14 cellular contexts compared by ENCODE assay signal in genomic region chr13:99911069-99911964, GRCh38.
A peak's percentile ranks its signal among the peaks of the same experiment; 100 is the strongest.
DNase-seq lines count a peak whose midpoint lies in the region; ATAC-seq and TF ChIP-seq lines count a peak whose summit lies in the region.
"Had no signal": no experiment of that assay in that cellular context is flagged by ENCODE, and none has a peak within 500 bp of the region (broad histone marks: within the 10 kb centered on the region; RNA-seq: fewer than 3 reads in every experiment).

No MANE protein-coding gene starts in this region.

- H3K9me3 Mint-ChIP-seq in activated naive CD4-positive, alpha-beta T cell treated with anti-CD3 and anti-CD28 coated beads, Interleukin-2, amount 10 ng/mL, durations not matched to agents 7 days and 5 days: no peaks in the 10 kb centered on the region
- no peaks in the 10 kb centered on the region for H3K9me3 Mint-ChIP-seq in activated CD8-positive, alpha-beta T cell treated with anti-CD3 and anti-CD28 coated beads for 36 hours
- H3K9me3 Mint-ChIP-seq in progenitor cell of endocrine pancreas (ENCODE audit: low read depth): no peaks in the 10 kb centered on the region

- ATAC-seq in activated CD8-positive, alpha-beta T cell treated with anti-CD3 and anti-CD28 coated beads for 36 hours: peak; percentile 18
- no peak for ATAC-seq in GM21528 (IDR thresholded peaks at IDR 0.05; ENCODE audit: low FRiP score, unreplicated experiment)

- intact Hi-C loops in activated CD8-positive, alpha-beta T cell treated with anti-CD3 and anti-CD28 coated beads for 36 hours (cut with micrococcal nuclease): loop anchor here (5.0 to 10.0 kb wide), 2 partner anchors 254 to 603 kb away; no protein-coding TSS in a partner anchor

- peaks cover 44% of the 10 kb centered on the region for H3K4me1 Mint-ChIP-seq in activated naive CD4-positive, alpha-beta T cell treated with anti-CD3 and anti-CD28 coated beads, Interleukin-2, amount 10 ng/mL, durations not matched to agents 7 days and 5 days
- H3K4me1 Mint-ChIP-seq in activated CD8-positive, alpha-beta T cell treated with anti-CD3 and anti-CD28 coated beads for 36 hours (ENCODE audit: low read depth): peaks cover 15% of the 10 kb centered on the region
- H3K4me1 Mint-ChIP-seq in progenitor cell of endocrine pancreas (ENCODE audit: low read depth): peaks cover 16% of the 10 kb centered on the region

- no peak overlapping the region for H3K4me3 Mint-ChIP-seq in activated naive CD4-positive, alpha-beta T cell treated with anti-CD3 and anti-CD28 coated beads, Interleukin-2, amount 10 ng/mL, durations not matched to agents 7 days and 5 days
- no peak overlapping the region for H3K4me3 Mint-ChIP-seq in activated CD8-positive, alpha-beta T cell treated with anti-CD3 and anti-CD28 coated beads for 36 hours
- no peak overlapping the region for H3K4me3 Mint-ChIP-seq in progenitor cell of endocrine pancreas (ENCODE audit: low read depth)

- peaks cover 23% of the 10 kb centered on the region for H3K27me3 Mint-ChIP-seq in activated naive CD4-positive, alpha-beta T cell treated with anti-CD3 and anti-CD28 coated beads, Interleukin-2, amount 10 ng/mL, durations not matched to agents 7 days and 5 days
- peaks cover 39% of the 10 kb centered on the region for H3K27me3 Mint-ChIP-seq in activated CD8-positive, alpha-beta T cell treated with anti-CD3 and anti-CD28 coated beads for 36 hours
- H3K27me3 Mint-ChIP-seq in progenitor cell of endocrine pancreas: peaks cover 32% of the 10 kb centered on the region

- H3K36me3 Mint-ChIP-seq in activated naive CD4-positive, alpha-beta T cell treated with anti-CD3 and anti-CD28 coated beads, Interleukin-2, amount 10 ng/mL, durations not matched to agents 7 days and 5 days: peaks cover 5% of the 10 kb centered on the region
- no peaks in the 10 kb centered on the region for H3K36me3 Mint-ChIP-seq in activated CD8-positive, alpha-beta T cell treated with anti-CD3 and anti-CD28 coated beads for 36 hours (ENCODE audit: low read depth)
- H3K36me3 Mint-ChIP-seq in progenitor cell of endocrine pancreas (ENCODE audit: insufficient read depth): no peaks in the 10 kb centered on the region

- CTCF ChIA-PET in activated naive CD4-positive, alpha-beta T cell treated with anti-CD3 and anti-CD28 coated beads, Interleukin-2, amount 10 ng/mL, durations not matched to agents 7 days and 5 days (lab: Charles Lee): interaction anchor here (0.6 to 5.8 kb wide), 2 partner anchors 10 to 254 kb away, joined by 3 to 25 read pairs; no protein-coding TSS in a partner anchor
- CTCF ChIA-PET in activated CD8-positive, alpha-beta T cell treated with anti-CD3 and anti-CD28 coated beads for 36 hours (lab: Charles Lee): interaction anchor here (1.1 to 5.6 kb wide), 6 partner anchors 11 to 604 kb away, joined by 3 to 59 read pairs (median 4); no protein-coding TSS in a partner anchor

- POLR2A ChIA-PET in activated CD8-positive, alpha-beta T cell treated with anti-CD3 and anti-CD28 coated beads for 36 hours (lab: Charles Lee): no interaction called here

- TF ChIP-seq CTCF in activated CD8-positive, alpha-beta T cell treated with anti-CD3 and anti-CD28 coated beads for 36 hours (IDR thresholded peaks at IDR 0.05): no peak
- no peak for TF ChIP-seq CTCF in progenitor cell of endocrine pancreas (IDR thresholded peaks at IDR 0.05; ENCODE audit: unreplicated experiment)

- peak overlapping the region; percentile 81 for H3K27ac Mint-ChIP-seq in activated naive CD4-positive, alpha-beta T cell treated with anti-CD3 and anti-CD28 coated beads, Interleukin-2, amount 10 ng/mL, durations not matched to agents 7 days and 5 days
- no peak overlapping the region for H3K27ac Mint-ChIP-seq in activated CD8-positive, alpha-beta T cell treated with anti-CD3 and anti-CD28 coated beads for 36 hours
- peak overlapping the region; percentile 17 for H3K27ac Mint-ChIP-seq in progenitor cell of endocrine pancreas

- no peak for DNase-seq in activated naive CD4-positive, alpha-beta T cell treated with anti-CD3 and anti-CD28 coated beads, Interleukin-2, amount 10 ng/mL, durations not matched to agents 7 days and 5 days
- DNase-seq in activated naive CD4-positive, alpha-beta T cell treated with anti-CD3 and anti-CD28 coated beads, Interleukin-2, amount 50 U/mL, for 16 hours: no peak
- peak; percentile 63 for DNase-seq in NCI-H1092 (lab: John Stamatoyannopoulos, UW)
- no peak for DNase-seq in activated CD8-positive, alpha-beta T cell treated with anti-CD3 and anti-CD28 coated beads for 36 hours
- DNase-seq in progenitor cell of endocrine pancreas (ENCODE audit: low spot score, unreplicated experiment): no peak
- no peak for DNase-seq in A172 (ENCODE audit: low spot score)
- DNase-seq: activated gamma-delta T cell treated with Interleukin-2 at 50 U/mL for 16 hours; brain microvascular endothelial cell; esophagus squamous epithelium; NCI-H2029 treated with DMSO at 0.1 percent for 48 hours; sigmoid colon; stimulated activated CD4-positive, alpha-beta T cell treated with anti-CD3 and anti-CD28 coated beads, Interleukin-2, amount 100 ng/mL, for 48 hours; T1000 had no signal
